8 cellular contexts compared by ENCODE assay signal in the genomic region with DNA sequence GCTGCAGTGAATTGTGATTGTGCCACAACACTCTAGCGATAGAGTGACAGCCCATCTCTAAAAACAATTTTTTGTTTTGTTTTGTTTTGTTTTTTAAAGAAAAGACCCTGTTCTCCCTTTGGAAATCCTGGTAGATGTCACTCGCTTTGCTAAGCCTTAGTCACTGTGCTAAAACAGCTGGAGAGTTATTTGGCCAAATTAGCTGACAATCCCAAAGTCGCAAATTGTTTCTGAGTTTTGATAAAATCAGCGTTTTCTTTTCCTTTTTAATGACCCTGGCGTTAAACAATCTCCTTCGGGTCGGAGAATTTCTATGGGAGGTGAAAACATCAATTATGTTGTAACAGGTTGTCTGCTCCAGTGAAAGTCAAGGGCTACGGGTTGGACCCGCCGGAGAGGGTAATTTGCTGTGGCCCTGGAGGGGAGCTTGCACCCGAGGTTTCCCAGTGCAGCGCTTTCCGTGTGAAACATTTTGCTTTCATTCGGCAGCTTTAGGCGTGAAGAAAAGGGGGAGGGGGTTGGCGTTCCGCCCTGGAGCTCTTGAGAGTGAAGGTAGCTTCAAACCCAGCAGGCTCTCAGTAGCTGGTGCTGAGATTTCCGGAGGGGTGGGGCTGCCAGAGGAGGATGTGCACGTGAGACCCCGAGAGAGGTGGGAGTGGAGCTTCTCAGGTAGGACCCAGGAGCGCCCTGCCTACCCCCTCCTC.
DNase-seq lines count a peak whose midpoint lies in the region; ATAC-seq and TF ChIP-seq lines count a peak whose summit lies in the region.

No MANE protein-coding gene starts in this region.

- ATAC-seq in GM18520 (IDR thresholded peaks at IDR 0.05; ENCODE audit: unreplicated experiment): no peak

- no peaks in the 10 kb centered on the region for H3K9me3 ChIP-seq in tibial nerve

- WGBS in tibial nerve, 2 donors: 8 to 11% methylated on average over 20 to 21 of the region's 21 CpGs

- CTCF ChIA-PET in AG04449 (lab: Yijun Ruan, JAX): no interaction called here

- no peaks in the 10 kb centered on the region for H3K36me3 Mint-ChIP-seq in chondrocyte (ENCODE audit: low read depth)

- H3K27me3 Mint-ChIP-seq in chondrocyte (ENCODE audit: low read depth): peaks cover 74% of the 10 kb centered on the region

- POLR2A ChIA-PET in AG04449 (lab: Yijun Ruan, JAX): no interaction called here

- TF ChIP-seq EP300 in tibial nerve (IDR thresholded peaks at IDR 0.05): no peak

- peaks cover 17% of the 10 kb centered on the region for H3K4me1 Mint-ChIP-seq in chondrocyte (ENCODE audit: low read depth)

- H3K27me3 ChIP-seq in tibial nerve: peaks cover 0 to 43% of the 10 kb centered on the region in 2 donors

- H3K36me3 ChIP-seq in tibial nerve: no peaks in the 10 kb centered on the region

- no peak overlapping the region for H3K27ac ChIP-seq in tibial nerve

- peaks cover 0 to 27% (median 7%) of the 10 kb centered on the region in 4 donors for H3K4me1 ChIP-seq in tibial nerve

- H3K9me3 Mint-ChIP-seq in chondrocyte (ENCODE audit: low read depth): no peaks in the 10 kb centered on the region

- TF ChIP-seq CTCF in AG04449 (IDR thresholded peaks at IDR 0.05; ENCODE audit: insufficient read depth, low read length, missing control alignments) (no peak), LNCaP clone FGC (IDR thresholded peaks at IDR 0.05; ENCODE audit: control insufficient read depth, extremely low read depth, insufficient read depth) (no peak), chondrocyte (IDR thresholded peaks at IDR 0.05) (no peak), tibial nerve (IDR thresholded peaks at IDR 0.05) (no peak)

- no peak for DNase-seq in AG04449 (ENCODE audit: low read depth, low spot score)
- no peak for DNase-seq in LNCaP clone FGC (ENCODE audit: low read depth)
- DNase-seq in chondrocyte (ENCODE audit: low spot score): peak; percentile 67
- DNase-seq in lung microvascular endothelial cell (ENCODE audit: low read depth in 2 of 2): peak; percentile 9 to 25
- DNase-seq in tibial nerve (ENCODE audit: low spot score in 2 of 2): no peak
- DNase-seq in NOMO-1 treated with dmso at 0.1 percent for 144 hours (lab: John Stamatoyannopoulos, UW; ENCODE audit: unreplicated experiment): no peak
- no peak for DNase-seq in NCI-H1694 (lab: John Stamatoyannopoulos, UW)

- TF ChIP-seq POLR2A in tibial nerve (IDR thresholded peaks at IDR 0.05): no peak

- H3K4me3 ChIP-seq in AG04449 (ENCODE audit: low read depth, low read length) (peak overlapping the region; percentile 12; the same call in 1 of the 2 replicates), LNCaP clone FGC (ENCODE audit: low read depth, low read length) (peak overlapping the region; percentile 27; the same call in 1 of the 2 replicates), tibial nerve (peak overlapping the region; percentile 25 to 57 (median 36))

- H3K4me3 Mint-ChIP-seq in chondrocyte (ENCODE audit: unreplicated experiment): peak overlapping the region; percentile 74

- H3K27ac Mint-ChIP-seq in chondrocyte (ENCODE audit: unreplicated experiment): no peak overlapping the region

Comparison
In these comparisons a context has a peak if more than half of its experiments do, and no peak if none do; other contexts are left out.
1. DNase-seq: peak in chondrocyte (single experiment) and lung microvascular endothelial cell (2 of 2); none in AG04449 (single experiment), LNCaP clone FGC (single experiment), tibial nerve (0 of 2), NOMO-1 treated with dmso at 0.1 percent for 144 hours (single experiment) and NCI-H1694 (single experiment).
2. Peak in every context shown above with its lines, with median percentiles within 50 percentile points of each other: H3K4me3 ChIP-seq.